ENCODE assay signal across 19 cellular contexts in genomic region chr13:109767023-109767422, GRCh38. TPM values are rescaled to one million over a fixed set of nuclear protein-coding genes. Genes with fewer than 3 reads are reported as not detected.
A peak's percentile ranks its signal among the peaks of the same experiment; 100 is the strongest.
DNase-seq lines count a peak whose midpoint lies in the region; ATAC-seq, FAIRE-seq and TF ChIP-seq lines count a peak whose summit lies in the region.
"Had no signal": no experiment of that assay in that cellular context is flagged by ENCODE, and none has a peak within 500 bp of the region (broad histone marks: within the 10 kb centered on the region; RNA-seq: fewer than 3 reads in every experiment).

No MANE protein-coding gene starts in this region.

- H2BK120ac ChIP-seq in mesenchymal stem cell (ENCODE audit: low read depth, low read length), result no peak overlapping the region

- H4K8ac ChIP-seq in mesenchymal stem cell (ENCODE audit: low read length), result no peak overlapping the region

- no peak overlapping the region for H3K18ac ChIP-seq in mesenchymal stem cell (ENCODE audit: low read depth in 1 of 2, low read length in 2 of 2)

- H3K4me3 ChIP-seq in adrenal gland (no peak overlapping the region), mesenchymal stem cell (ENCODE audit: insufficient read depth in 1 of 2, low read depth in 1 of 2, low read length in 2 of 2) (no peak overlapping the region)
- H3K4me3 ChIP-seq: K562, Peyer's patch had no signal

- H3K4me2 ChIP-seq in mesenchymal stem cell (ENCODE audit: low read length, poor library complexity, severe bottlenecking), result no peak overlapping the region
- H3K4me2 ChIP-seq: SK-N-SH had no signal

- H3K27me3 ChIP-seq in adrenal gland (no peaks in the 10 kb centered on the region), mesenchymal stem cell (ENCODE audit: control insufficient read depth in 1 of 2, insufficient read depth in 1 of 2, low read length in 2 of 2) (no peaks in the 10 kb centered on the region)
- H3K27me3 ChIP-seq: Peyer's patch had no signal

- ATAC-seq in HG03196 (IDR thresholded peaks at IDR 0.05; ENCODE audit: unreplicated experiment), result no peak
- ATAC-seq: K562 had no signal

- FAIRE-seq in urothelium cell line (lab: Jason Lieb, UNC), result no peak
- FAIRE-seq: K562 had no signal

- peaks cover 44% of the 10 kb centered on the region for H3K79me1 ChIP-seq in mesenchymal stem cell (replicated peaks; ENCODE audit: low read length, poor library complexity, severe bottlenecking)

- H3K23ac ChIP-seq in mesenchymal stem cell (ENCODE audit: low read length in 2 of 2), result no peak overlapping the region

- no peak overlapping the region for H2BK5ac ChIP-seq in mesenchymal stem cell (ENCODE audit: low read depth, low read length, poor library complexity, severe bottlenecking)

- TF ChIP-seq POLR2A in adrenal gland (IDR thresholded peaks at IDR 0.05), result no peak

- intact Hi-C loops in adrenal gland (cut with DNase I), result no loop called here

- peak overlapping the region; percentile 76 for H2BK15ac ChIP-seq in mesenchymal stem cell (ENCODE audit: low read depth, poor library complexity, severe bottlenecking)

- H3K4me1 ChIP-seq in adrenal gland (replicated peaks in 1 of 2), result peaks cover 14 to 44% of the 10 kb centered on the region in 2 donors
- H3K4me1 ChIP-seq in mesenchymal stem cell (ENCODE audit: control insufficient read depth, insufficient read depth, low read depth, low read length), result peaks cover 8% of the 10 kb centered on the region
- H3K4me1 ChIP-seq: Peyer's patch had no signal

- H2AK5ac ChIP-seq in mesenchymal stem cell (ENCODE audit: low read length, severe bottlenecking), result no peak overlapping the region

- WGBS in adrenal gland, 4 donors, result 51 to 68% (median 59%) methylated on average over 5 of the region's 5 CpGs
- 97% methylated on average over 4 of the region's 5 CpGs for WGBS in mesenchymal stem cell

- H4K91ac ChIP-seq in mesenchymal stem cell (ENCODE audit: low read length), result no peak overlapping the region

- DNase-seq in adrenal gland, result peak in 1 of 7 donors; percentile 32
- no peak for DNase-seq in mesenchymal stem cell
- DNase-seq in activated CD4-positive, CD25-positive, alpha-beta regulatory T cell (lab: John Stamatoyannopoulos, UW), result no peak
- DNase-seq in urothelium cell line (ENCODE audit: low spot score), result no peak
- no peak for DNase-seq in NCI-H1105 treated with DMSO at 0.1 percent for 48 hours (lab: John Stamatoyannopoulos, UW)
- DNase-seq: DMS79 treated with DMSO at 0.1 percent for 48 hours, H9, NCI-H1092 treated with DMSO at 0.1 percent for 48 hours, NCI-H1694, NCI-H2081 treated with DMSO at 0.1 percent for 48 hours, NCI-H446 treated with DMSO at 0.1 percent for 48 hours, NCI-H69, Peyer's patch, SHP77, SK-N-SH had no signal

- no peak overlapping the region for H2AFZ ChIP-seq in mesenchymal stem cell (ENCODE audit: low read depth, low read length)

- H2BK12ac ChIP-seq in mesenchymal stem cell (ENCODE audit: low read length in 2 of 2), result no peak overlapping the region

- TF ChIP-seq CTCF in 22Rv1 (IDR thresholded peaks at IDR 0.05) (no peak), C4-2B (conservative IDR thresholded peaks at IDR 0.05) (no peak), adrenal gland (IDR thresholded peaks at IDR 0.05) (no peak)

- H3K27ac ChIP-seq in 22Rv1 (peak overlapping the region; percentile 36), C4-2B (peak overlapping the region; percentile 21; the same call in 1 of the 2 replicates), adrenal gland (peak overlapping the region in 3 of 5 donors; percentile 31 to 50 (median 50)), mesenchymal stem cell (ENCODE audit: low read length, poor library complexity, severe bottlenecking) (no peak overlapping the region)
- H3K27ac ChIP-seq: Peyer's patch had no signal

- H3K9me3 ChIP-seq in adrenal gland (replicated peaks in 1 of 3) (no peaks in the 10 kb centered on the region), mesenchymal stem cell (ENCODE audit: control insufficient read depth, low read length) (no peaks in the 10 kb centered on the region)
- H3K9me3 ChIP-seq: Peyer's patch, SK-N-SH had no signal

- H3K4ac ChIP-seq in mesenchymal stem cell (ENCODE audit: low read depth in 1 of 2, low read length in 2 of 2), result no peak overlapping the region

- H3K36me3 ChIP-seq in adrenal gland (replicated peaks in 1 of 2) (peaks cover 0 to 11% of the 10 kb centered on the region in 2 donors), mesenchymal stem cell (ENCODE audit: control insufficient read depth in 1 of 2, insufficient read depth in 2 of 2, low read depth in 1 of 2, low read length in 2 of 2) (peaks cover 18 to 27% of the 10 kb centered on the region in 2 experiments)

- no peak overlapping the region for H3K9ac ChIP-seq in mesenchymal stem cell (ENCODE audit: low read length)
- H3K9ac ChIP-seq: SK-N-SH had no signal

- peak overlapping the region in 1 of 2 experiments; percentile 78 for H3K14ac ChIP-seq in mesenchymal stem cell (ENCODE audit: low read length in 2 of 2)

RNA-seq across cellular contexts. Expression of gene IRS2, which starts 19.4 kb away (rescaled TPM):
- 10 to 100 TPM; 43.4 to 84.2 (median 50.2) TPM for total RNA-seq in adrenal gland
- polyA plus RNA-seq in adrenal gland, result 10 to 100 TPM; 11.3 to 15.1 (median 12.8) TPM
- 3.5 TPM for polyA plus RNA-seq in mesenchymal stem cell (2013, experiment 1 of 2)
- 3.5 TPM for polyA plus RNA-seq in mesenchymal stem cell (2013, experiment 2 of 2)
